In genomic region chr2:176188218-176188968, GRCh38 we compare ENCODE assay signal across 8 cellular contexts. TPM values are rescaled to one million over a fixed set of nuclear protein-coding genes. Genes with fewer than 3 reads are reported as not detected.
DNase-seq lines count a peak whose midpoint lies in the region; ATAC-seq and TF ChIP-seq lines count a peak whose summit lies in the region.

TSS of gene HOXD1 (plus strand) at chr2:176188668. CDS start at chr2:176188802, 134 bp downstream.

- H3K27ac ChIP-seq in SJSA1 (no peak within 1 kb of the TSS), endodermal cell (ENCODE audit: low read depth, low read length) (no peak within 1 kb of the TSS)

- peak within 1 kb of the TSS; percentile 48 for H3K4me3 Mint-ChIP-seq in endodermal cell

- no peaks in the 10 kb centered on the region for H3K9me3 Mint-ChIP-seq in endodermal cell

- H3K9ac ChIP-seq in endodermal cell (ENCODE audit: extremely low read depth, low read length, poor library complexity, severe bottlenecking), result no peak within 1 kb of the TSS

- H3K4me1 Mint-ChIP-seq in endodermal cell, result peaks cover 37% of the 10 kb centered on the region

- H3K36me3 ChIP-seq in SJSA1 (no peaks in the 10 kb centered on the region), endodermal cell (ENCODE audit: control insufficient read depth, insufficient read depth, low read length) (no peaks in the 10 kb centered on the region)

- H3K9me3 ChIP-seq in SJSA1 (replicated peaks) (0 out of 2 replicates have a peak, but pooled peaks cover 4% of the 10 kb centered on the region), endodermal cell (ENCODE audit: control insufficient read depth, low read length) (no peaks in the 10 kb centered on the region)

- no peak within 1 kb of the TSS for H3K27ac Mint-ChIP-seq in endodermal cell

- H3K27me3 ChIP-seq in SJSA1 (replicated peaks) (peaks cover 48% of the 10 kb centered on the region), endodermal cell (ENCODE audit: control insufficient read depth, insufficient read depth, low read length, poor library complexity, severe bottlenecking) (peaks cover 100% of the 10 kb centered on the region)

- peaks cover 17% of the 10 kb centered on the region for H3K4me1 ChIP-seq in SJSA1 (replicated peaks)
- peaks cover 10% of the 10 kb centered on the region for H3K4me1 ChIP-seq in endodermal cell (ENCODE audit: control insufficient read depth, insufficient read depth, low read length)

- peaks cover 87% of the 10 kb centered on the region for H3K27me3 Mint-ChIP-seq in endodermal cell (ENCODE audit: insufficient read depth)

- TF ChIP-seq CTCF in HFF-Myc (IDR thresholded peaks at IDR 0.05; ENCODE audit: low read depth, low read length, missing control alignments) (no peak), endodermal cell (conservative IDR thresholded peaks at IDR 0.05) (no peak)

- DNase-seq in COLO668 (lab: John Stamatoyannopoulos, UW; ENCODE audit: unreplicated experiment) (peak; percentile 89), HFF-Myc (ENCODE audit: extremely low read depth, low read depth) (no peak), SJSA1 (ENCODE audit: low read depth in 1 of 2, low spot score in 2 of 2) (peak; percentile 49 to 52), endodermal cell (peak; percentile 92), midbrain (lab: John Stamatoyannopoulos, UW) (peak; percentile 64), ureter (ENCODE audit: low spot score) (peak; percentile 76), Kasumi-1 (lab: John Stamatoyannopoulos, UW) (no peak)

- no peaks in the 10 kb centered on the region for H3K36me3 Mint-ChIP-seq in endodermal cell (ENCODE audit: low read depth)

- H3K4me3 ChIP-seq in HFF-Myc (replicated peaks; ENCODE audit: low read depth, low read length) (peak within 1 kb of the TSS; percentile 36), SJSA1 (peak within 1 kb of the TSS; percentile 63), endodermal cell (ENCODE audit: low read length) (peak within 1 kb of the TSS; percentile 67)

- 0 to 1% methylated on average over 2 to 80 of the region's 80 CpGs for WGBS in endodermal cell (ENCODE audit: insufficient coverage in 1 of 2, insufficient read length in 1 of 2), 2 experiments

- no peak for ATAC-seq in GM19395 (IDR thresholded peaks at IDR 0.05; ENCODE audit: unreplicated experiment)

RNA-seq across cellular contexts. Expression of gene HOXD1, which starts in this region (rescaled TPM):
- not detected in 2 replicates for total RNA-seq in SJSA1 (2014; rRNA removed; shearing (Covaris generic))
- under 1 TPM; 0.18 TPM for total RNA-seq in endodermal cell
- 1.5 TPM for polyA plus RNA-seq in endodermal cell (2013, experiment 1 of 2)
- polyA plus RNA-seq in endodermal cell (2013, experiment 2 of 2), result 1.4 TPM
- 11.1 TPM for total RNA-seq in ureter

Comparison
In these comparisons a context has a peak if more than half of its experiments do, and no peak if none do; other contexts are left out.
1. RNA of gene HOXD1 (total RNA-seq): 11.1 TPM in ureter (single experiment); 0.18 TPM in endodermal cell and not detected in SJSA1; every median in the first group is over 10 times any median in the second.
2. Peak in DNase-seq and H3K4me3 ChIP-seq in SJSA1; RNA of the gene not detected or under 1 TPM.
3. DNase-seq: peak in COLO668 (single experiment), endodermal cell (single experiment), midbrain (single experiment) and ureter (single experiment); none in HFF-Myc (single experiment) and Kasumi-1 (0 of 2).
4. Peak in every context shown above with its lines, with median percentiles within 50 percentile points of each other: H3K4me3 ChIP-seq.